Comparison of ENCODE assay signal across 27 cellular contexts in the genomic region with DNA sequence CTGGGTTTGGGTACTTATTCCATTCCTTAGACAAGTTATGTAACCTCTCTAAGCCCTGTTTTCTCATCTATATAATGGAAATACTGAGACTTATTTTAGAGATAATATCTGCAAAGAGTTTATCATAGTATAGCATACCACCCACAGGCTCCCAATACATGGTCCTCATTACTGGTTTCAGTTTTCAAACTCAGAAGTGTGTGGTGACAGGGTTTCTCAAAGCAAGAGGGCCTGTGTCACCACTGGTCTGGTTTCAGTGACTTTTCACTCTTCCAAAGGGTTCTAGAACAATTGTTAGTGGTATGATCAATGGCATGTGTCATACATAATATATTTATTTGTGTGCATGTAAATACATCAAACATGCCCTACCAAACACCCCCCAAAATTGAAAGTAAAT.
"Had no signal": no experiment of that assay in that cellular context is flagged by ENCODE, and none has a peak within 500 bp of the region (broad histone marks: within the 10 kb centered on the region; RNA-seq: fewer than 3 reads in every experiment).

No MANE protein-coding gene starts in this region.

- H3K4me1 Mint-ChIP-seq: activated CD4-positive, alpha-beta T cell treated with anti-CD3 and anti-CD28 coated beads, Interleukin-2, amount 10 ng/mL, durations not matched to agents 24 days and 14 days had no signal

- H3K36me3 Mint-ChIP-seq: T-cell had no signal

- H3K9me3 ChIP-seq: ascending aorta, body of pancreas, MG63 had no signal

- H3K4me1 ChIP-seq: body of pancreas had no signal

- H3K9me3 Mint-ChIP-seq: activated CD4-positive, alpha-beta T cell treated with anti-CD3 and anti-CD28 coated beads, Interleukin-2, amount 10 ng/mL, durations not matched to agents 24 days and 14 days had no signal

- H3K27me3 Mint-ChIP-seq: activated CD4-positive, alpha-beta T cell treated with anti-CD3 and anti-CD28 coated beads, Interleukin-2, amount 10 ng/mL, durations not matched to agents 24 days and 14 days had no signal

- H3K27ac Mint-ChIP-seq: activated CD4-positive, alpha-beta T cell treated with anti-CD3 and anti-CD28 coated beads, Interleukin-2, amount 10 ng/mL, durations not matched to agents 24 days and 14 days; T-cell had no signal

- H3K4me3 Mint-ChIP-seq: activated CD4-positive, alpha-beta T cell treated with anti-CD3 and anti-CD28 coated beads, Interleukin-2, amount 10 ng/mL, durations not matched to agents 24 days and 14 days; T-cell had no signal

- H3K36me3 ChIP-seq: ascending aorta had no signal

- H3K27ac ChIP-seq: body of pancreas, SK-N-MC had no signal

- H3K4me3 ChIP-seq: body of pancreas, MG63, SK-N-MC had no signal

- H3K27me3 ChIP-seq: ascending aorta, body of pancreas, MG63 had no signal

- DNase-seq: activated CD4-positive, alpha-beta T cell treated with anti-CD3 and anti-CD28 coated beads, Interleukin-2, amount 10 ng/mL, durations not matched to agents 24 days and 14 days; activated CD4-positive, alpha-beta T cell treated with anti-CD3 and anti-CD28 coated beads, Interleukin-2, amount 50 U/mL, for 48 hours; activated CD8-positive, alpha-beta memory T cell treated with anti-CD3 and anti-CD28 coated beads, Interleukin-2, amount 50 U/mL, for 48 hours; activated naive CD4-positive, alpha-beta T cell treated with anti-CD3 and anti-CD28 coated beads, Interleukin-2, amount 50 U/mL, for 16 hours; activated T-cell treated with anti-CD3 and anti-CD28 coated beads, Interleukin-2, amount 50 U/mL, for 1 hour; amniotic stem cell; body of pancreas; central memory CD4-positive, alpha-beta T cell; MG63; NCI-H1105; NCI-H1436; NCI-H1694 treated with DMSO at 0.1 percent for 48 hours; NCI-H2029 treated with DMSO at 0.1 percent for 48 hours; NCI-H345; NCI-H510A; NCI-H526 treated with DMSO at 0.1 percent for 48 hours; NCI-H82; NK-92 treated with Interleukin-12 subunit alpha and Interleukin-12 subunit beta, amount 100 ng/mL, for 24 hours; OCI-M1; RPMI8226; T-cell; T-helper 2 cell; T1000 had no signal

- ATAC-seq: activated CD4-positive, CD25-positive, alpha-beta regulatory T cell treated with anti-CD3 and anti-CD28 coated beads, Interleukin-2, amount 50 U/mL, for 24 hours; body of pancreas; Panc1; T-cell had no signal
